Comparison of ENCODE assay signal across 9 cellular contexts in genomic region chr14:94173471-94173884, GRCh38. TPM values are rescaled to one million over a fixed set of nuclear protein-coding genes. Genes with fewer than 3 reads are reported as not detected.
DNase-seq lines count a peak whose midpoint lies in the region; ATAC-seq and TF ChIP-seq lines count a peak whose summit lies in the region.
"Had no signal": no experiment of that assay in that cellular context is flagged by ENCODE, and none has a peak within 500 bp of the region (broad histone marks: within the 10 kb centered on the region; RNA-seq: fewer than 3 reads in every experiment).

No MANE protein-coding gene starts in this region.

- peaks cover 40% of the 10 kb centered on the region for H3K27me3 Mint-ChIP-seq in activated B cell treated with CpG ODN at 0.5 μM for 24 hours

- peak overlapping the region; percentile 23 to 76 (median 64) for H3K4me3 ChIP-seq in heart right ventricle
- peak overlapping the region; percentile 44 for H3K4me3 ChIP-seq in skeletal muscle cell (ENCODE audit: low read depth, low read length)

- H3K4me1 Mint-ChIP-seq in activated B cell treated with CpG ODN at 0.5 μM for 24 hours = peaks cover 15% of the 10 kb centered on the region

- POLR2A ChIA-PET in activated B cell treated with CpG ODN at 0.5 μM for 24 hours (lab: Charles Lee) = no interaction called here

- DNase-seq in Right ventricle myocardium superior = no peak
- no peak for DNase-seq in Right ventricle myocardium inferior (ENCODE audit: missing footprints)
- DNase-seq in activated B cell treated with CpG ODN at 0.5 μM for 24 hours = no peak
- no peak for DNase-seq in heart right ventricle
- DNase-seq in skeletal muscle cell (ENCODE audit: low read depth) = no peak
- DNase-seq in NAMALWA (ENCODE audit: low spot score) = no peak
- no peak for DNase-seq in AG08396 (ENCODE audit: low spot score)

- intact Hi-C loops in Right ventricle myocardium superior (cut with DNase I) = no loop called here
- intact Hi-C loops in Right ventricle myocardium inferior (cut with DNase I) = no loop called here
- intact Hi-C loops in activated B cell treated with CpG ODN at 0.5 μM for 24 hours (cut with micrococcal nuclease) = loop anchor here (2.0 to 10.0 kb wide), 2 partner anchors 93 to 1361 kb away; partner anchors contain the start of genes DDX24, GLRX5 and IFI27L1
- intact Hi-C loops in heart right ventricle (cut with DNase I) = loop anchor here in 2 of 10 donors (5.0 kb wide), 2 partner anchors 36 to 1371 kb away; no protein-coding TSS in a partner anchor

- H3K4me1 ChIP-seq in heart right ventricle = peaks cover 6 to 24% (median 18%) of the 10 kb centered on the region in 9 donors

- H3K27ac ChIP-seq in heart right ventricle = peak overlapping the region in 4 of 10 donors; percentile 2 to 73 (median 46)

- no peak for TF ChIP-seq CTCF in activated B cell treated with CpG ODN at 0.5 μM for 24 hours (IDR thresholded peaks at IDR 0.05)
- no peak for TF ChIP-seq CTCF in heart right ventricle (IDR thresholded peaks at IDR 0.05)

- 1 to 2% methylated on average over 20 of the region's 20 CpGs for WGBS in heart right ventricle, 2 donors

- peak; percentile 17 for ATAC-seq in Right ventricle myocardium superior (ENCODE audit: poor library complexity)
- no peak for ATAC-seq in Right ventricle myocardium inferior
- no peak for ATAC-seq in activated B cell treated with CpG ODN at 0.5 μM for 24 hours (ENCODE audit: low read depth)
- peak in 4 of 8 donors; percentile 5 to 30 (median 6) for ATAC-seq in heart right ventricle
- no peak for ATAC-seq in GM19467 (IDR thresholded peaks at IDR 0.05; ENCODE audit: unreplicated experiment)

- H3K36me3 Mint-ChIP-seq in activated B cell treated with CpG ODN at 0.5 μM for 24 hours (ENCODE audit: low read depth) = no peaks in the 10 kb centered on the region

- no peaks in the 10 kb centered on the region for H3K36me3 ChIP-seq in heart right ventricle

- no peaks in the 10 kb centered on the region for H3K9me3 ChIP-seq in heart right ventricle

- CTCF ChIA-PET in activated B cell treated with CpG ODN at 0.5 μM for 24 hours (lab: Charles Lee) = interaction anchor here (1.1 kb wide), 1 partner anchor 37 kb away, joined by 3 read pairs; no protein-coding TSS in a partner anchor

- no peaks in the 10 kb centered on the region for H3K9me3 Mint-ChIP-seq in activated B cell treated with CpG ODN at 0.5 μM for 24 hours

- H3K27ac Mint-ChIP-seq in activated B cell treated with CpG ODN at 0.5 μM for 24 hours = no peak overlapping the region

- peaks cover 0 to 61% (median 30%) of the 10 kb centered on the region in 7 donors for H3K27me3 ChIP-seq in heart right ventricle

- H3K4me3 Mint-ChIP-seq in activated B cell treated with CpG ODN at 0.5 μM for 24 hours = peak overlapping the region; percentile 81

RNA-seq across cellular contexts. Expression of gene PPP4R4, which starts 0.6 kb away (rescaled TPM):
- total RNA-seq in Right ventricle myocardium superior (not detected), Right ventricle myocardium inferior (0.16 TPM), activated B cell treated with CpG ODN at 0.5 μM for 24 hours (0.22 TPM in 1 of 2 replicates, not detected in the other), heart right ventricle (under 1 TPM in 5 of 10 donors, not detected in 5; 0.13 to 0.46 (median 0.31) TPM)
- under 1 TPM; 0.22 to 0.94 TPM for polyA plus RNA-seq in heart right ventricle
- total RNA-seq: dermis microvascular lymphatic vessel endothelial cell had no signal

RNA-seq across cellular contexts. Expression of gene IFI27L2, which starts 44.1 kb away (rescaled TPM):
- total RNA-seq in Right ventricle myocardium superior = 50.1 TPM
- 52.4 TPM for total RNA-seq in Right ventricle myocardium inferior
- 37.0 and 37.3 TPM in 2 replicates for total RNA-seq in activated B cell treated with CpG ODN at 0.5 μM for 24 hours
- total RNA-seq in heart right ventricle = 10 to 100 TPM; 41.5 to 92.9 (median 63.2) TPM
- 100 to 1,000 TPM in 1 of 2 donors, 10 to 100 TPM in 1; 83.3 to 122 TPM for polyA plus RNA-seq in heart right ventricle
